9 cellular contexts compared by ENCODE assay signal in the genomic region with DNA sequence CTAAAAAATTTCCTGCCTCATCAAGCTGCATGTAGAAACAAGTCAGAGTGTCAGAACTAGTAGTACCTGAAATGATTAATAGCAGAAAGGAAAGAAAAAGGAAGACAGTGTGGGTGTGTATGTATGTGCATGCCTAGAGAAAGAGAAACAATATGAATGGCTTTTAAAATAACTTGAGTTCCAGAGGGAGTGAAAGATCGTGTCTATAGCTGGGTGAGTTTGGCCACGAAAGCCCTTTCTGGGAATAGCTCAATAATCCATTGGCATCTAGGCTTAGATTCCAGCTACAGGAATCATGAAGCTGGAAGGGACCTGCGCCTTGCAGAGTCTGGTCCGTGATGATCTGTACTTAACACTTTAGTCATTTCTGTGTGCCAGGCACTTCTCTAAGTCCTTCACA.
DNase-seq lines count a peak whose midpoint lies in the region; ATAC-seq and TF ChIP-seq lines count a peak whose summit lies in the region.
"Had no signal": no experiment of that assay in that cellular context is flagged by ENCODE, and none has a peak within 500 bp of the region (broad histone marks: within the 10 kb centered on the region; RNA-seq: fewer than 3 reads in every experiment).

No MANE protein-coding gene starts in this region.

- peak overlapping the region in 1 of 2 donors; percentile 25 for H3K27ac ChIP-seq in tibial artery

- H3K36me3 ChIP-seq in tibial artery, result no peaks in the 10 kb centered on the region

- no peaks in the 10 kb centered on the region for H3K27me3 ChIP-seq in tibial artery

- H3K9me3 ChIP-seq in tibial artery, result no peaks in the 10 kb centered on the region

- intact Hi-C loops in tibial artery (cut with DNase I; ENCODE audit: low total_unique reads), result no loop called here

- ATAC-seq in GM19324 (IDR thresholded peaks at IDR 0.05; ENCODE audit: low FRiP score, unreplicated experiment) (peak; percentile 52), HG03196 (IDR thresholded peaks at IDR 0.05; ENCODE audit: unreplicated experiment) (peak; percentile 74)

- DNase-seq in AG08395 (ENCODE audit: low spot score) (peak; percentile 53), epithelial cell of esophagus (ENCODE audit: low read depth) (peak; percentile 87), D341Med (ENCODE audit: low spot score) (no peak), middle frontal gyrus (ENCODE audit: extremely low spot score, low spot score) (no peak), tibial artery (no peak), superior temporal gyrus (ENCODE audit: extremely low spot score) (no peak)
- DNase-seq: DND-41 had no signal

- peaks cover 0 to 40% (median 12%) of the 10 kb centered on the region in 4 donors for H3K4me1 ChIP-seq in tibial artery

- H3K4me3 ChIP-seq in epithelial cell of esophagus (ENCODE audit: low read length), result peak overlapping the region; percentile 56
- H3K4me3 ChIP-seq in tibial artery, result no peak overlapping the region

- TF ChIP-seq CTCF in epithelial cell of esophagus (IDR thresholded peaks at IDR 0.05; ENCODE audit: insufficient read depth, low read depth, low read length, missing control alignments), result no peak
- TF ChIP-seq CTCF in tibial artery (IDR thresholded peaks at IDR 0.05), result no peak

Comparison
In these comparisons a context has a peak if more than half of its experiments do, and no peak if none do; other contexts are left out.
1. DNase-seq: peak in AG08395 (single experiment) and epithelial cell of esophagus (single experiment); none in D341Med (single experiment), middle frontal gyrus (single experiment), tibial artery (0 of 2) and superior temporal gyrus (single experiment).